27 cellular contexts compared by ENCODE assay signal in the genomic region with DNA sequence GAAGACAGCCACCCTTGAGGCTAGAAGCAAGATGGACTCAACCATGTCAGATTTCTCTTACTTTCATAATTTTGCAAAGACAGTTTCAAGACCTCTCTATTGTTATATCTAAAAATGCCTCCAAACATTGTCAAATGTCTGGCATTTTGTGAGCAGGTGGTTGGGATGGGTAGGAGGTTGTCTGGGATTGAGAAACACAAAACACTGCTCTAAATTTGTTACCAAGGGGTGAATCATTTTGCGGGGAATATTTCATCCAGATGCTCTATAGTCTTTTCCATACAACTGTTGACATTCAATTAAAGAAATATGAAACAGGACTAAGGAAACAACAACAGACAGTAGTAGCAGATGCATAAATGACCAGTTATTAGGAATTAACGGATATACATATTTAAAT.
"Had no signal": no experiment of that assay in that cellular context is flagged by ENCODE, and none has a peak within 500 bp of the region (broad histone marks: within the 10 kb centered on the region; RNA-seq: fewer than 3 reads in every experiment).

No MANE protein-coding gene starts in this region.

- H3K27me3 ChIP-seq: ascending aorta, breast epithelium, cardiac muscle cell, colonic mucosa, esophagus squamous epithelium, foreskin keratinocyte, gastrocnemius medialis, heart right ventricle had no signal

- H3K9me3 ChIP-seq: ascending aorta, breast epithelium, colonic mucosa, esophagus squamous epithelium, gastrocnemius medialis had no signal

- DNase-seq: activated CD4-positive, alpha-beta memory T cell treated with anti-CD3 and anti-CD28 coated beads, Interleukin-2, amount 10 ng/mL, durations not matched to agents 7 days and 5 days; activated CD4-positive, alpha-beta T cell treated with anti-CD3 and anti-CD28 coated beads for 1 hour; activated CD4-positive, alpha-beta T cell treated with anti-CD3 and anti-CD28 coated beads for 4 hours; activated CD4-positive, alpha-beta T cell treated with anti-CD3 and anti-CD28 coated beads, Interleukin-2, amount 10 ng/mL, durations not matched to agents 7 days and 5 days; activated CD4-positive, alpha-beta T cell treated with anti-CD3 and anti-CD28 coated beads, Interleukin-2, amount 50 U/mL, for 4 hours; activated CD8-positive, alpha-beta memory T cell treated with anti-CD3 and anti-CD28 coated beads, Interleukin-2, amount 50 U/mL, for 48 hours; activated gamma-delta T cell; activated naive CD4-positive, alpha-beta T cell; activated naive CD4-positive, alpha-beta T cell treated with anti-CD3 and anti-CD28 coated beads, Interleukin-2, amount 10 ng/mL, durations not matched to agents 7 days and 5 days; activated naive CD8-positive, alpha-beta T cell treated with anti-CD3 and anti-CD28 coated beads, Interleukin-2, amount 10 ng/mL, durations not matched to agents 7 days and 5 days; activated T-cell treated with anti-CD3 and anti-CD28 coated beads for 4 hours; activated T-cell treated with anti-CD3 and anti-CD28 coated beads, Interleukin-2, amount 50 U/mL, for 24 hours; activated T-cell treated with anti-CD3 and anti-CD28 coated beads, Interleukin-2, amount 50 U/mL, for 72 hours; central memory CD4-positive, alpha-beta T cell; cerebellar nuclear complex; colonic mucosa; effector CD8-positive, alpha-beta T cell; esophagus squamous epithelium; foreskin keratinocyte; gastrocnemius medialis; heart right ventricle; T-helper 2 cell had no signal

- H3K36me3 ChIP-seq: ascending aorta, breast epithelium, cardiac muscle cell, colonic mucosa, esophagus squamous epithelium, gastrocnemius medialis had no signal

- H3K4me1 ChIP-seq: ascending aorta, breast epithelium, colonic mucosa, esophagus squamous epithelium, foreskin keratinocyte, gastrocnemius medialis, heart right ventricle had no signal

- H3K4me3 ChIP-seq: ascending aorta, breast epithelium, cardiac muscle cell, colonic mucosa, esophagus squamous epithelium, gastrocnemius medialis, heart right ventricle had no signal

- H3K27ac ChIP-seq: ascending aorta, breast epithelium, cardiac muscle cell, colonic mucosa, epithelial cell of prostate, esophagus squamous epithelium, foreskin keratinocyte, gastrocnemius medialis, heart right ventricle, VCaP had no signal
